In genomic region chr9:130022566-130023146, GRCh38 we compare ENCODE assay signal across 1 cellular context.
TF ChIP-seq lines count a peak whose summit lies in the region.

No MANE protein-coding gene starts in this region.

TF ChIP-seq in GM12878, 131 proteins besides CTCF, POLR2A, EP300 and RAD21 (continued from another document):
- no peak for TF ChIP-seq ZBTB11 (CRISPR knock-in tag; IDR thresholded peaks at IDR 0.05)
